In genomic region chr12:102958073-102958829, GRCh38 we compare ENCODE assay signal across 1 cellular context.
TF ChIP-seq lines count a peak whose summit lies in the region.

No MANE protein-coding gene starts in this region.

TF ChIP-seq in H1, 55 proteins besides CTCF, POLR2A, EP300 and RAD21 (continued from another document):
- TF ChIP-seq CEBPB (IDR thresholded peaks at IDR 0.05; ENCODE audit: low read depth, low read length) (no peak), TCF12 (IDR thresholded peaks at IDR 0.05; ENCODE audit: low read depth, low read length) (no peak), YY1 (IDR thresholded peaks at IDR 0.05; ENCODE audit: low read depth, low read length) (no peak), SP1 (IDR thresholded peaks at IDR 0.05; ENCODE audit: low read depth, low read length) (no peak), SIX5 (IDR thresholded peaks at IDR 0.05; ENCODE audit: low read depth, low read length) (no peak), MAFK (IDR thresholded peaks at IDR 0.05; ENCODE audit: low read depth, low read length) (no peak), SUZ12 (IDR thresholded peaks at IDR 0.05; ENCODE audit: low read length) (peak; percentile 96), ATF2 (IDR thresholded peaks at IDR 0.05; ENCODE audit: low read length) (no peak), EGR1 (IDR thresholded peaks at IDR 0.05; ENCODE audit: borderline replicate concordance, low read depth, low read length) (no peak; the same call in 1 of the 2 replicates), GABPA (IDR thresholded peaks at IDR 0.05; ENCODE audit: borderline replicate concordance, insufficient read depth, low read length) (no peak), ATF3 (IDR thresholded peaks at IDR 0.05; ENCODE audit: insufficient read depth, low read depth, low read length) (no peak), FOSL1 (IDR thresholded peaks at IDR 0.05; ENCODE audit: insufficient read depth, low read depth, low read length) (no peak), RBBP5 (IDR thresholded peaks at IDR 0.05; ENCODE audit: borderline replicate concordance, low read depth, low read length) (peak; percentile 56; the same call in 1 of the 2 replicates), CHD1 (IDR thresholded peaks at IDR 0.05; ENCODE audit: low read depth, low read length) (no peak), KDM1A (IDR thresholded peaks at IDR 0.05; ENCODE audit: borderline replicate concordance, low read length) (no peak), ZNF274 (IDR thresholded peaks at IDR 0.05; ENCODE audit: borderline replicate concordance, extremely low read depth, low read length) (no peak), JUN (IDR thresholded peaks at IDR 0.05; ENCODE audit: low read depth, low read length) (no peak), CREB1 (IDR thresholded peaks at IDR 0.05) (0 out of 2 replicates have a peak, but pooled peaks have one; percentile 41), SP4 (IDR thresholded peaks at IDR 0.05; ENCODE audit: low read length) (no peak), SRF (IDR thresholded peaks at IDR 0.05; ENCODE audit: low read depth, low read length) (peak; percentile 57; the same call in 1 of the 2 replicates), KDM5A (IDR thresholded peaks at IDR 0.05; ENCODE audit: low read length) (no peak), BCL11A (IDR thresholded peaks at IDR 0.05; ENCODE audit: low read depth in 2 of 2, low read length in 2 of 2) (no peak), PHF8 (conservative IDR thresholded peaks at IDR 0.05; ENCODE audit: low read depth, low read length) (no peak), RFX5 (IDR thresholded peaks at IDR 0.05; ENCODE audit: borderline replicate concordance, low read depth, low read length) (no peak), EZH2 (IDR thresholded peaks at IDR 0.05; ENCODE audit: low read depth, low read length, severe bottlenecking) (peak; percentile 89), GTF2F1 (IDR thresholded peaks at IDR 0.05; ENCODE audit: borderline replicate concordance, low read depth, low read length) (no peak), RXRA (IDR thresholded peaks at IDR 0.05; ENCODE audit: insufficient read depth, low read depth, low read length) (no peak), JUND (IDR thresholded peaks at IDR 0.05; ENCODE audit: low read length) (no peak), ASH2L (IDR thresholded peaks at IDR 0.05; ENCODE audit: low read length) (no peak), HDAC2 (IDR thresholded peaks at IDR 0.05; ENCODE audit: borderline replicate concordance in 1 of 2, low read depth in 2 of 2, low read length in 2 of 2) (no peak), HDAC6 (IDR thresholded peaks at IDR 0.05; ENCODE audit: low read depth, low read length) (no peak), TBP (IDR thresholded peaks at IDR 0.05; ENCODE audit: low read depth, low read length) (no peak), KDM4A (IDR thresholded peaks at IDR 0.05; ENCODE audit: low read depth, low read length, severe bottlenecking) (peak; percentile 82), SIN3A (conservative IDR thresholded peaks at IDR 0.05 in 1 of 2, IDR thresholded peaks at IDR 0.05 in 1 of 2; ENCODE audit: low read depth in 1 of 2, low read length in 2 of 2) (0 out of 4 replicates have a peak, but pooled peaks of 1 of the 2 experiments have one; percentile 21), TEAD4 (IDR thresholded peaks at IDR 0.05; ENCODE audit: low read depth, low read length) (no peak), BRCA1 (IDR thresholded peaks at IDR 0.05; ENCODE audit: low read depth, low read length) (no peak), POU5F1 (IDR thresholded peaks at IDR 0.05; ENCODE audit: low read depth, low read length) (no peak), NANOG (IDR thresholded peaks at IDR 0.05; ENCODE audit: insufficient read depth, low read depth, low read length, poor library complexity, severe bottlenecking) (no peak), TAF7 (optimal IDR thresholded peaks at IDR 0.05; ENCODE audit: borderline replicate concordance, low read depth, low read length) (no peak), SP2 (IDR thresholded peaks at IDR 0.05; ENCODE audit: low read length) (no peak), CTBP2 (IDR thresholded peaks at IDR 0.05; ENCODE audit: borderline replicate concordance, insufficient read depth, insufficient read length, low read length) (no peak), BACH1 (IDR thresholded peaks at IDR 0.05; ENCODE audit: low read length) (no peak), CBX8 (IDR thresholded peaks at IDR 0.05; ENCODE audit: borderline replicate concordance, low read depth, low read length) (no peak), RNF2 (IDR thresholded peaks at IDR 0.05; ENCODE audit: borderline replicate concordance, low read depth, low read length, missing control alignments, poor library complexity, severe bottlenecking) (peak; percentile 63), SIRT6 (IDR thresholded peaks at IDR 0.05; ENCODE audit: low read length) (no peak)
- TF ChIP-seq, protein P1, sequence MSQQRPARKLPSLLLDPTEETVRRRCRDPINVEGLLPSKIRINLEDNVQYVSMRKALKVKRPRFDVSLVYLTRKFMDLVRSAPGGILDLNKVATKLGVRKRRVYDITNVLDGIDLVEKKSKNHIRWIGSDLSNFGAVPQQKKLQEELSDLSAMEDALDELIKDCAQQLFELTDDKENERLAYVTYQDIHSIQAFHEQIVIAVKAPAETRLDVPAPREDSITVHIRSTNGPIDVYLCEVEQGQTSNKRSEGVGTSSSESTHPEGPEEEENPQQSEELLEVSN (IDR thresholded peaks at IDR 0.05) = peak; percentile 28; the same call in 1 of the 2 replicates
- TF ChIP-seq, protein P2, sequence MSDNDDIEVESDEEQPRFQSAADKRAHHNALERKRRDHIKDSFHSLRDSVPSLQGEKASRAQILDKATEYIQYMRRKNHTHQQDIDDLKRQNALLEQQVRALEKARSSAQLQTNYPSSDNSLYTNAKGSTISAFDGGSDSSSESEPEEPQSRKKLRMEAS (IDR thresholded peaks at IDR 0.05) = peak; percentile 61
- TF ChIP-seq, protein P3, sequence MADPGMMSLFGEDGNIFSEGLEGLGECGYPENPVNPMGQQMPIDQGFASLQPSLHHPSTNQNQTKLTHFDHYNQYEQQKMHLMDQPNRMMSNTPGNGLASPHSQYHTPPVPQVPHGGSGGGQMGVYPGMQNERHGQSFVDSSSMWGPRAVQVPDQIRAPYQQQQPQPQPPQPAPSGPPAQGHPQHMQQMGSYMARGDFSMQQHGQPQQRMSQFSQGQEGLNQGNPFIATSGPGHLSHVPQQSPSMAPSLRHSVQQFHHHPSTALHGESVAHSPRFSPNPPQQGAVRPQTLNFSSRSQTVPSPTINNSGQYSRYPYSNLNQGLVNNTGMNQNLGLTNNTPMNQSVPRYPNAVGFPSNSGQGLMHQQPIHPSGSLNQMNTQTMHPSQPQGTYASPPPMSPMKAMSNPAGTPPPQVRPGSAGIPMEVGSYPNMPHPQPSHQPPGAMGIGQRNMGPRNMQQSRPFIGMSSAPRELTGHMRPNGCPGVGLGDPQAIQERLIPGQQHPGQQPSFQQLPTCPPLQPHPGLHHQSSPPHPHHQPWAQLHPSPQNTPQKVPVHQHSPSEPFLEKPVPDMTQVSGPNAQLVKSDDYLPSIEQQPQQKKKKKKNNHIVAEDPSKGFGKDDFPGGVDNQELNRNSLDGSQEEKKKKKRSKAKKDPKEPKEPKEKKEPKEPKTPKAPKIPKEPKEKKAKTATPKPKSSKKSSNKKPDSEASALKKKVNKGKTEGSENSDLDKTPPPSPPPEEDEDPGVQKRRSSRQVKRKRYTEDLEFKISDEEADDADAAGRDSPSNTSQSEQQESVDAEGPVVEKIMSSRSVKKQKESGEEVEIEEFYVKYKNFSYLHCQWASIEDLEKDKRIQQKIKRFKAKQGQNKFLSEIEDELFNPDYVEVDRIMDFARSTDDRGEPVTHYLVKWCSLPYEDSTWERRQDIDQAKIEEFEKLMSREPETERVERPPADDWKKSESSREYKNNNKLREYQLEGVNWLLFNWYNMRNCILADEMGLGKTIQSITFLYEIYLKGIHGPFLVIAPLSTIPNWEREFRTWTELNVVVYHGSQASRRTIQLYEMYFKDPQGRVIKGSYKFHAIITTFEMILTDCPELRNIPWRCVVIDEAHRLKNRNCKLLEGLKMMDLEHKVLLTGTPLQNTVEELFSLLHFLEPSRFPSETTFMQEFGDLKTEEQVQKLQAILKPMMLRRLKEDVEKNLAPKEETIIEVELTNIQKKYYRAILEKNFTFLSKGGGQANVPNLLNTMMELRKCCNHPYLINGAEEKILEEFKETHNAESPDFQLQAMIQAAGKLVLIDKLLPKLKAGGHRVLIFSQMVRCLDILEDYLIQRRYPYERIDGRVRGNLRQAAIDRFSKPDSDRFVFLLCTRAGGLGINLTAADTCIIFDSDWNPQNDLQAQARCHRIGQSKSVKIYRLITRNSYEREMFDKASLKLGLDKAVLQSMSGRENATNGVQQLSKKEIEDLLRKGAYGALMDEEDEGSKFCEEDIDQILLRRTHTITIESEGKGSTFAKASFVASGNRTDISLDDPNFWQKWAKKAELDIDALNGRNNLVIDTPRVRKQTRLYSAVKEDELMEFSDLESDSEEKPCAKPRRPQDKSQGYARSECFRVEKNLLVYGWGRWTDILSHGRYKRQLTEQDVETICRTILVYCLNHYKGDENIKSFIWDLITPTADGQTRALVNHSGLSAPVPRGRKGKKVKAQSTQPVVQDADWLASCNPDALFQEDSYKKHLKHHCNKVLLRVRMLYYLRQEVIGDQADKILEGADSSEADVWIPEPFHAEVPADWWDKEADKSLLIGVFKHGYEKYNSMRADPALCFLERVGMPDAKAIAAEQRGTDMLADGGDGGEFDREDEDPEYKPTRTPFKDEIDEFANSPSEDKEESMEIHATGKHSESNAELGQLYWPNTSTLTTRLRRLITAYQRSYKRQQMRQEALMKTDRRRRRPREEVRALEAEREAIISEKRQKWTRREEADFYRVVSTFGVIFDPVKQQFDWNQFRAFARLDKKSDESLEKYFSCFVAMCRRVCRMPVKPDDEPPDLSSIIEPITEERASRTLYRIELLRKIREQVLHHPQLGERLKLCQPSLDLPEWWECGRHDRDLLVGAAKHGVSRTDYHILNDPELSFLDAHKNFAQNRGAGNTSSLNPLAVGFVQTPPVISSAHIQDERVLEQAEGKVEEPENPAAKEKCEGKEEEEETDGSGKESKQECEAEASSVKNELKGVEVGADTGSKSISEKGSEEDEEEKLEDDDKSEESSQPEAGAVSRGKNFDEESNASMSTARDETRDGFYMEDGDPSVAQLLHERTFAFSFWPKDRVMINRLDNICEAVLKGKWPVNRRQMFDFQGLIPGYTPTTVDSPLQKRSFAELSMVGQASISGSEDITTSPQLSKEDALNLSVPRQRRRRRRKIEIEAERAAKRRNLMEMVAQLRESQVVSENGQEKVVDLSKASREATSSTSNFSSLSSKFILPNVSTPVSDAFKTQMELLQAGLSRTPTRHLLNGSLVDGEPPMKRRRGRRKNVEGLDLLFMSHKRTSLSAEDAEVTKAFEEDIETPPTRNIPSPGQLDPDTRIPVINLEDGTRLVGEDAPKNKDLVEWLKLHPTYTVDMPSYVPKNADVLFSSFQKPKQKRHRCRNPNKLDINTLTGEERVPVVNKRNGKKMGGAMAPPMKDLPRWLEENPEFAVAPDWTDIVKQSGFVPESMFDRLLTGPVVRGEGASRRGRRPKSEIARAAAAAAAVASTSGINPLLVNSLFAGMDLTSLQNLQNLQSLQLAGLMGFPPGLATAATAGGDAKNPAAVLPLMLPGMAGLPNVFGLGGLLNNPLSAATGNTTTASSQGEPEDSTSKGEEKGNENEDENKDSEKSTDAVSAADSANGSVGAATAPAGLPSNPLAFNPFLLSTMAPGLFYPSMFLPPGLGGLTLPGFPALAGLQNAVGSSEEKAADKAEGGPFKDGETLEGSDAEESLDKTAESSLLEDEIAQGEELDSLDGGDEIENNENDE (IDR thresholded peaks at IDR 0.05; ENCODE audit: insufficient replicate concordance, low read length) = no peak
- TF ChIP-seq, protein P4, sequence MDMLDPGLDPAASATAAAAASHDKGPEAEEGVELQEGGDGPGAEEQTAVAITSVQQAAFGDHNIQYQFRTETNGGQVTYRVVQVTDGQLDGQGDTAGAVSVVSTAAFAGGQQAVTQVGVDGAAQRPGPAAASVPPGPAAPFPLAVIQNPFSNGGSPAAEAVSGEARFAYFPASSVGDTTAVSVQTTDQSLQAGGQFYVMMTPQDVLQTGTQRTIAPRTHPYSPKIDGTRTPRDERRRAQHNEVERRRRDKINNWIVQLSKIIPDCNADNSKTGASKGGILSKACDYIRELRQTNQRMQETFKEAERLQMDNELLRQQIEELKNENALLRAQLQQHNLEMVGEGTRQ (IDR thresholded peaks at IDR 0.05; ENCODE audit: low read length) = no peak
